Comparison of ENCODE assay signal across 8 cellular contexts in the genomic region with DNA sequence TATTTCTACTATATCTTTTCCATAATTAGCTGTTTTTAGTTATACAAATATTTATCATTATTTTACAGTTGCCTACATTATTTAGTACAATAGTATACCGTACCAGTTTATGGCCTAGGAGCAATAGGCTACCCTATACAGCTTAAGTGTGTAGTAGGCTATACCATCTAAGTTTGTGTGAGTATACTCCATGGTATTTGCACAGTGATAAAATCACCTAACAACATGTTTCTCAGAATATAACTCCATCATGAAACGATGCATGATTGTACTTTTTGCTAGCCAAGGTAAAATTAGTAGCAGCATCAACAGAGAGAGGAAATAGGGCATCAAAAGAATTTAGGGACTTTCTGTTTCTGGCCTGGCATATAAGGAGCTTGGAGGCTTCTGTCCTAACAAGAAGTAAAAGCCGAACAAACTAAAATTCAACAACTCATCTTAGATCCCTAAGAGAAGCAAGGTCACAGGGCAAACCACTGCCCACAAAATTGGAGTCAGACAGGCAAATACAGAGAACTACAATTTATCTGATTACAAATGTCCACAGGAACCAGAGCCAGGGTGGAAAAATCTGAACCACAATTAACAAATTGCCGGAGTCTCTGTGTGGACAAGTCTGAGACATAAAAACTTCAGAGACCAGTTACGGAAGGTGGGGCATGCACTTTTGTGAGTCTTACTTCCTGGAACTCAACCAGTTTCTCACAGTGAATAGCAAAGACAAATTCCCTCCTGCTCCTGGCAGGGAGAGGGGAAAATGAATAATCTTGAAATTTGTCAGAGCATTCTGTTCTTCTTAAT.
A peak's percentile ranks its signal among the peaks of the same experiment; 100 is the strongest.
DNase-seq lines count a peak whose midpoint lies in the region; ATAC-seq, FAIRE-seq and TF ChIP-seq lines count a peak whose summit lies in the region.

No MANE protein-coding gene starts in this region.

- dilution Hi-C loops in mammary epithelial cell (cut with HindIII; ENCODE audit: low sequenced_read_pairs), result no loop called here

- H3K4me1 ChIP-seq in mammary epithelial cell (ENCODE audit: insufficient read depth, low read length) (peaks cover 8% of the 10 kb centered on the region), small intestine (ENCODE audit: control insufficient read depth in 2 of 2, insufficient read depth in 1 of 2, low read depth in 1 of 2, low read length in 1 of 2) (no peaks in the 10 kb centered on the region)

- H3K9ac ChIP-seq in mammary epithelial cell (ENCODE audit: insufficient read depth, low read length), result no peak overlapping the region

- no peaks in the 10 kb centered on the region for H4K20me1 ChIP-seq in mammary epithelial cell (ENCODE audit: insufficient read depth, low read length)

- peak; percentile 58 for DNase-seq in HFF-Myc (ENCODE audit: extremely low read depth, low read depth)
- peak; percentile 93 for DNase-seq in mammary epithelial cell
- peak; percentile 14 for DNase-seq in kidney epithelial cell (ENCODE audit: low read depth)
- peak; percentile 3 for DNase-seq in small intestine
- no peak for DNase-seq in NCI-H524 (lab: John Stamatoyannopoulos, UW)
- DNase-seq in stimulated activated naive CD8-positive, alpha-beta T cell treated with anti-CD3 and anti-CD28 coated beads, Interleukin-15, Interleukin-2, amounts not matched to agents 100 U/mL and 50 U/mL, for 24 hours, result no peak
- no peak for DNase-seq in activated T-cell treated with anti-CD3 and anti-CD28 coated beads, Interleukin-2, amount 50 U/mL, for 1 hour

- H3K4me3 ChIP-seq in HFF-Myc (replicated peaks; ENCODE audit: low read depth, low read length), result no peak overlapping the region
- H3K4me3 ChIP-seq in mammary epithelial cell (replicated peaks in 1 of 3; ENCODE audit: insufficient read depth in 1 of 3, low read depth in 2 of 3, low read length in 3 of 3), result no peak overlapping the region
- H3K4me3 ChIP-seq in kidney epithelial cell (ENCODE audit: low read depth, low read length), result no peak overlapping the region
- H3K4me3 ChIP-seq in small intestine (ENCODE audit: low read depth in 1 of 2, low read length in 2 of 2), result no peak overlapping the region

- H3K4me2 ChIP-seq in mammary epithelial cell (ENCODE audit: insufficient read depth, low read depth, low read length), result peak overlapping the region; percentile 66

- H3K9me3 ChIP-seq in mammary epithelial cell (replicated peaks; ENCODE audit: insufficient read depth, low read length) (no peaks in the 10 kb centered on the region), small intestine (ENCODE audit: control insufficient read depth, low read depth) (no peaks in the 10 kb centered on the region)

- BruUV-seq in mammary epithelial cell (replicated peaks; lab: Mats Ljungman, UMichigan), result no TSS peak

- WGBS in mammary epithelial cell (ENCODE audit: low coverage, missing lambda C conversion rate), result 18% methylated on average over 5 of the region's 5 CpGs
- WGBS in small intestine, 3 donors, result 59 to 71% (median 61%) methylated on average over 5 of the region's 5 CpGs

- CTCF ChIA-PET in mammary epithelial cell (lab: Charles Lee; ENCODE audit: low non-redundant PET), result no interaction called here

- intact Hi-C loops in mammary epithelial cell (cut with micrococcal nuclease), result no loop called here

- TF ChIP-seq CTCF in HFF-Myc (IDR thresholded peaks at IDR 0.05; ENCODE audit: low read depth, low read length, missing control alignments) (no peak), mammary epithelial cell (conservative IDR thresholded peaks at IDR 0.05 in 1 of 2, IDR thresholded peaks at IDR 0.05 in 1 of 2; ENCODE audit: extremely low read depth in 1 of 2, insufficient read depth in 1 of 2, low read depth in 1 of 2, low read length in 2 of 2) (no peak), kidney epithelial cell (IDR thresholded peaks at IDR 0.05; ENCODE audit: insufficient read depth, low read length, poor library complexity, severe bottlenecking) (no peak)

- H3K27ac ChIP-seq in mammary epithelial cell (ENCODE audit: insufficient read depth, low read depth, low read length), result peak overlapping the region; percentile 19
- H3K27ac ChIP-seq in small intestine (ENCODE audit: low read depth in 1 of 2, low read length in 1 of 2), result no peak overlapping the region

- no peak for FAIRE-seq in small intestine (lab: Jason Lieb, UNC)

- H3K27me3 ChIP-seq in mammary epithelial cell (ENCODE audit: insufficient read depth, low read length) (no peaks in the 10 kb centered on the region), kidney epithelial cell (ENCODE audit: control insufficient read depth, insufficient read depth, low read length) (no peaks in the 10 kb centered on the region), small intestine (ENCODE audit: control insufficient read depth in 2 of 2, insufficient read depth in 2 of 2, low read length in 2 of 2) (no peaks in the 10 kb centered on the region)

- no peak for ATAC-seq in stimulated activated naive CD8-positive, alpha-beta T cell treated with anti-CD3 and anti-CD28 coated beads, Interleukin-15, Interleukin-2, amounts not matched to agents 100 U/mL and 50 U/mL, for 24 hours
- no peak for ATAC-seq in GM19328 (IDR thresholded peaks at IDR 0.05; ENCODE audit: unreplicated experiment)

- H3K36me3 ChIP-seq in mammary epithelial cell (ENCODE audit: insufficient read depth, low read length), result no peaks in the 10 kb centered on the region
- H3K36me3 ChIP-seq in kidney epithelial cell (ENCODE audit: control insufficient read depth, insufficient read depth, low read length), result no peaks in the 10 kb centered on the region
- no peaks in the 10 kb centered on the region for H3K36me3 ChIP-seq in small intestine (ENCODE audit: control insufficient read depth in 2 of 2, insufficient read depth in 2 of 2, low read length in 2 of 2)

- no peaks in the 10 kb centered on the region for H3K79me2 ChIP-seq in mammary epithelial cell (ENCODE audit: insufficient read depth, low read length)

- in situ Hi-C loops in mammary epithelial cell (cut with MboI; ENCODE audit: low sequenced_read_pairs in 2 of 2), result no loop called here

- H2AFZ ChIP-seq in mammary epithelial cell (ENCODE audit: low read depth, low read length), result peak overlapping the region; percentile 92

Comparison
In these comparisons a context has a peak if more than half of its experiments do, and no peak if none do; other contexts are left out.
1. DNase-seq: peak in HFF-Myc (single experiment), mammary epithelial cell (single experiment), kidney epithelial cell (single experiment) and small intestine (single experiment); none in NCI-H524 (0 of 2), stimulated activated naive CD8-positive, alpha-beta T cell treated with anti-CD3 and anti-CD28 coated beads, Interleukin-15, Interleukin-2, amounts not matched to agents 100 U/mL and 50 U/mL, for 24 hours (single experiment) and activated T-cell treated with anti-CD3 and anti-CD28 coated beads, Interleukin-2, amount 50 U/mL, for 1 hour (single experiment).